Comparison of ENCODE assay signal across 8 cellular contexts in the genomic region with DNA sequence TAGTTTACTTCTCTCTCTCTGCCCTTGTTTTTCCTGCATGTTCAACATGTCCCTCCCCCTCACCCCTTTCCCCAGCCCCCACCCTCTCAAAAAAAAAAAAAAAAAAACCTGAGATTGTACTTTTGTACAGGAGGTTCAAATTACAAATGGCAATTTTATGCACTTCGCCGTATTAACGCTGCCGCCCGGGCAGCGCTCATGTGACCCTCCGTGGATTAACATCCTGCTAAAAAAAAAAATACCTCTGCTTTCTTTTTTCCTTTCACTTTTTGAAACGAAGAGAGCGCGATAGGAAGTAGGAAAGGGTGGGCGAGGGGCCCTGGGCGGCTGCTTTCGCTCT. TPM values are rescaled to one million over a fixed set of nuclear protein-coding genes. Genes with fewer than 3 reads are reported as not detected.
DNase-seq lines count a peak whose midpoint lies in the region; ATAC-seq, FAIRE-seq and TF ChIP-seq lines count a peak whose summit lies in the region.

No MANE protein-coding gene starts in this region.

- peaks cover 2% of the 10 kb centered on the region for H4K20me1 ChIP-seq in endothelial cell of umbilical vein (replicated peaks; ENCODE audit: control insufficient read depth, extremely low read depth, insufficient read depth, low read length)

- H3K27me3 ChIP-seq in CD4-positive, CD25-positive, alpha-beta regulatory T cell (ENCODE audit: control insufficient read depth, insufficient read depth, low read length): peaks cover 47% of the 10 kb centered on the region
- peaks cover 92% of the 10 kb centered on the region for H3K27me3 ChIP-seq in NT2/D1 (ENCODE audit: insufficient read depth, insufficient read length)
- no peaks in the 10 kb centered on the region for H3K27me3 ChIP-seq in endothelial cell of umbilical vein (ENCODE audit: control insufficient read depth in 2 of 2, insufficient read depth in 2 of 2, low read length in 2 of 2)
- no peaks in the 10 kb centered on the region for H3K27me3 ChIP-seq in neuron (ENCODE audit: insufficient read depth, low read length)

- peaks cover 86% of the 10 kb centered on the region for H3K27me3 Mint-ChIP-seq in CD4-positive, CD25-positive, alpha-beta regulatory T cell

- POLR2A ChIA-PET in endothelial cell of umbilical vein (lab: Charles Lee): interaction anchor here (0.5 kb wide), 1 partner anchor 595 kb away, joined by 3 read pairs; no protein-coding TSS in a partner anchor

- H3K9ac ChIP-seq in NT2/D1 (ENCODE audit: insufficient read length, low read depth) (peak overlapping the region; percentile 36), endothelial cell of umbilical vein (replicated peaks; ENCODE audit: extremely low read depth, insufficient read depth, low read length) (peak overlapping the region; percentile 87)

- TF ChIP-seq CTCF in endothelial cell of umbilical vein (IDR thresholded peaks at IDR 0.05; ENCODE audit: extremely low read depth in 1 of 2, insufficient read depth in 1 of 2, low read depth in 1 of 2, low read length in 2 of 2): no peak

- peak overlapping the region; percentile 15 to 75 (median 68) for H3K4me3 Mint-ChIP-seq in CD4-positive, CD25-positive, alpha-beta regulatory T cell

- ATAC-seq in CD4-positive, CD25-positive, alpha-beta regulatory T cell (ENCODE audit: low read depth in 2 of 2): no peak

- H3K36me3 Mint-ChIP-seq in CD4-positive, CD25-positive, alpha-beta regulatory T cell: no peaks in the 10 kb centered on the region

- peak overlapping the region; percentile 1 for H3K4me2 ChIP-seq in endothelial cell of umbilical vein (ENCODE audit: insufficient read depth, low read length)

- intact Hi-C loops in endothelial cell of umbilical vein (cut with micrococcal nuclease) (no loop called here), posterior vena cava (cut with DNase I) (loop anchor here (5.0 to 10.0 kb wide), 2 partner anchors 858 to 1006 kb away; no protein-coding TSS in a partner anchor)

- H3K9me3 Mint-ChIP-seq in CD4-positive, CD25-positive, alpha-beta regulatory T cell: peaks cover 0 to 26% (median 3%) of the 10 kb centered on the region in 7 donors

- no peak overlapping the region for H3K4me3 ChIP-seq in CD4-positive, CD25-positive, alpha-beta regulatory T cell (ENCODE audit: low read depth, low read length)
- H3K4me3 ChIP-seq in NT2/D1 (ENCODE audit: insufficient read length, low read depth) (peak overlapping the region; percentile 29), endothelial cell of umbilical vein (replicated peaks in 1 of 3; ENCODE audit: insufficient read depth in 1 of 3, low read depth in 1 of 3, low read length in 3 of 3) (peak overlapping the region; percentile 92 to 99 (median 99)), neuron (ENCODE audit: low read length) (peak overlapping the region; percentile 100)

- DNase-seq in CD4-positive, CD25-positive, alpha-beta regulatory T cell: no peak
- no peak for DNase-seq in NT2/D1 (ENCODE audit: low read depth, low spot score)
- DNase-seq in endothelial cell of umbilical vein (ENCODE audit: low read depth, low spot score): no peak
- no peak for DNase-seq in epidermal melanocyte (ENCODE audit: insufficient read length, low spot score)
- DNase-seq in posterior vena cava (ENCODE audit: low spot score): no peak
- DNase-seq in D341Med (ENCODE audit: low spot score): no peak
- no peak for DNase-seq in effector CD4-positive, alpha-beta T cell

- TF ChIP-seq POLR2A in endothelial cell of umbilical vein (IDR thresholded peaks at IDR 0.05; ENCODE audit: low read depth, low read length): no peak

- H2AFZ ChIP-seq in endothelial cell of umbilical vein (ENCODE audit: low read depth, low read length): no peak overlapping the region
- H2AFZ ChIP-seq in neuron (ENCODE audit: low read depth, low read length): no peak overlapping the region

- CTCF ChIA-PET in endothelial cell of umbilical vein (lab: Charles Lee): no interaction called here

- peaks cover 26% of the 10 kb centered on the region for H3K4me1 ChIP-seq in CD4-positive, CD25-positive, alpha-beta regulatory T cell (ENCODE audit: control insufficient read depth, insufficient read depth, low read length, poor library complexity, severe bottlenecking)
- H3K4me1 ChIP-seq in NT2/D1 (ENCODE audit: insufficient read depth, insufficient read length) (peaks cover 5% of the 10 kb centered on the region), endothelial cell of umbilical vein (ENCODE audit: control insufficient read depth, extremely low read depth, insufficient read depth, low read length) (peaks cover 19% of the 10 kb centered on the region), neuron (ENCODE audit: insufficient read depth, low read length) (peaks cover 26% of the 10 kb centered on the region)

- H3K4me1 Mint-ChIP-seq in CD4-positive, CD25-positive, alpha-beta regulatory T cell: peaks cover 0 to 33% (median 14%) of the 10 kb centered on the region in 4 donors

- no peaks in the 10 kb centered on the region for H3K9me1 ChIP-seq in endothelial cell of umbilical vein (replicated peaks; ENCODE audit: control insufficient read depth, extremely low read depth, insufficient read depth, low read length)

- H3K79me2 ChIP-seq in endothelial cell of umbilical vein (ENCODE audit: control insufficient read depth, insufficient read depth, low read length): peaks cover 95% of the 10 kb centered on the region

- FAIRE-seq in endothelial cell of umbilical vein (lab: Jason Lieb, UNC): no peak

- H3K9me3 ChIP-seq in CD4-positive, CD25-positive, alpha-beta regulatory T cell (ENCODE audit: control insufficient read depth in 2 of 2, low read length in 2 of 2): peaks cover 3 to 9% of the 10 kb centered on the region in 2 experiments
- H3K9me3 ChIP-seq in NT2/D1 (ENCODE audit: insufficient read depth, low read length): no peaks in the 10 kb centered on the region
- H3K9me3 ChIP-seq in endothelial cell of umbilical vein (replicated peaks; ENCODE audit: control insufficient read depth, insufficient read depth, low read length): no peaks in the 10 kb centered on the region
- H3K9me3 ChIP-seq in neuron (ENCODE audit: low read length): no peaks in the 10 kb centered on the region

- H3K36me3 ChIP-seq in CD4-positive, CD25-positive, alpha-beta regulatory T cell (ENCODE audit: control insufficient read depth, insufficient read depth, low read length): no peaks in the 10 kb centered on the region
- H3K36me3 ChIP-seq in NT2/D1 (ENCODE audit: insufficient read depth, insufficient read length, low read length) (peaks cover 7% of the 10 kb centered on the region), endothelial cell of umbilical vein (ENCODE audit: control insufficient read depth in 2 of 2, extremely low read depth in 1 of 2, insufficient read depth in 2 of 2, low read length in 2 of 2) (peaks cover 36 to 40% of the 10 kb centered on the region in 2 experiments), neuron (ENCODE audit: insufficient read depth, low read length) (peaks cover 51% of the 10 kb centered on the region)

- BruUV-seq in endothelial cell of umbilical vein (replicated peaks; lab: Mats Ljungman, UMichigan): no TSS peak

- H3K27ac Mint-ChIP-seq in CD4-positive, CD25-positive, alpha-beta regulatory T cell: peak overlapping the region in 1 of 3 donors; percentile 69

- dilution Hi-C loops in endothelial cell of umbilical vein (cut with MboI; ENCODE audit: extremely low pct_ligation_motif_present, low sequenced_read_pairs): loop anchor here (25.0 kb wide), 1 partner anchor 1021 kb away; no protein-coding TSS in a partner anchor

- H3K27ac ChIP-seq in CD4-positive, CD25-positive, alpha-beta regulatory T cell (ENCODE audit: insufficient read depth, low read length, poor library complexity, severe bottlenecking): no peak overlapping the region
- H3K27ac ChIP-seq in endothelial cell of umbilical vein (ENCODE audit: insufficient read depth, low read depth, low read length): peak overlapping the region; percentile 89

TF ChIP-seq in endothelial cell of umbilical vein, 7 proteins besides CTCF, POLR2A, EP300 and RAD21:
- TF ChIP-seq JUN (IDR thresholded peaks at IDR 0.05; ENCODE audit: borderline replicate concordance, insufficient read depth, insufficient read length, low read depth) (no peak), POLR2AphosphoS5 (IDR thresholded peaks at IDR 0.05; ENCODE audit: insufficient read depth, low read depth, low read length) (peak; percentile 31), MYC (IDR thresholded peaks at IDR 0.05; ENCODE audit: low read depth, low read length) (no peak), FOS (IDR thresholded peaks at IDR 0.05; ENCODE audit: borderline replicate concordance, insufficient read depth, low read length) (no peak)

RNA-seq across cellular contexts. Expression of a gene that starts 2.3 kb away (rescaled TPM):
- not detected for total RNA-seq in CD4-positive, CD25-positive, alpha-beta regulatory T cell
- not detected for polyA plus RNA-seq in CD4-positive, CD25-positive, alpha-beta regulatory T cell
- total RNA-seq in endothelial cell of umbilical vein (153 and 182 TPM in 2 replicates), posterior vena cava (100 to 1,000 TPM; 208 to 213 TPM)
- 105 and 120 TPM in 2 replicates for polyA plus RNA-seq in endothelial cell of umbilical vein
- polyA plus RNA-seq in endothelial cell of umbilical vein (2011; cell fraction: cytosol; rRNA removed): 108 and 112 TPM in 2 replicates
- polyA plus RNA-seq in endothelial cell of umbilical vein (2011; cell fraction: nucleus; rRNA removed): 115 and 122 TPM in 2 replicates
- polyA plus RNA-seq in endothelial cell of umbilical vein (2012): 242 and 247 TPM in 2 replicates
- 77.0 and 94.2 TPM in 2 replicates for polyA minus RNA-seq in endothelial cell of umbilical vein
- polyA minus RNA-seq in endothelial cell of umbilical vein (2011; cell fraction: cytosol; rRNA and poly(A)+ RNA removed): 23.5 TPM
- polyA minus RNA-seq in endothelial cell of umbilical vein (2011; cell fraction: nucleus; rRNA and poly(A)+ RNA removed): 98.6 and 113 TPM in 2 replicates

Comparison
In these comparisons a context has a peak if more than half of its experiments do, and no peak if none do; other contexts are left out.
1. RNA of a gene that starts 2.3 kb away (total RNA-seq): 208 to 213 TPM in posterior vena cava and 153 to 182 TPM in endothelial cell of umbilical vein; not detected in CD4-positive, CD25-positive, alpha-beta regulatory T cell (single experiment); every median in the first group is over 100 times any median in the second.